Comparison of ENCODE assay signal across 1 cellular context in the genomic region with DNA sequence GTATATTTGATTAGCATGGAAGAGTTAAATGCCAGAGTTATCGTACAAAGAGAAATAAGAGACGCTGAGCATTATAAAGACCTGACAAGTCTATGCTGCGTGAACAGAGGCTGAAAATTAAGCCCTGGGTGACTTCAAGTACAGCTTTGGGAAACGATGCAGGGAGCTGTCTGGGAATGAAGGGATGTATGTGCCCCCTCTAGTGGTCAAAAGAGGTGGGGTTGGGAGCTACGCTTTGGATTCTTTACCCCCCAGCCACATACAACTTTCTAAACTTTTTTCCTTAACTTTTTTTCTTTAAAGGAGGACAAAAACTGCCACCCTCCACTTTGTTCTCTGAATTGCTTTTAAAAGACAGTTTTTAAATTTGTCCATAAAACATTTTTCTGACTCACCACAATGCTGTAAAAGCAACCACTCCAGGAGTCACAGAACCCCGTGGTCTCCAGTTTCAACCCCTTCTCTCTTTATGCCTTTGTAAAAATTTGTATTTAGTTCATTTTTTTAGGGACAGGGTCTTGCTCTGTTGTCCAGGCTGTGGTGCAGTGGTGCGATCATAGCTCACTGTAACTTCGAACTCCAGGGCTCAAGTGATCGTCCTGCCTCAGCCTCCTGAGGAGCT.
A peak's percentile ranks its signal among the peaks of the same experiment; 100 is the strongest.
TF ChIP-seq lines count a peak whose summit lies in the region.

No MANE protein-coding gene starts in this region.

TF ChIP-seq in HEK293, 187 proteins besides CTCF, POLR2A, EP300 and RAD21 (continued from another document):
- no peak for TF ChIP-seq ZNF112 (tag by site-specific recombination; IDR thresholded peaks at IDR 0.05)
- TF ChIP-seq ZNF48 (tag by site-specific recombination; IDR thresholded peaks at IDR 0.05): no peak
- TF ChIP-seq, protein P1, sequence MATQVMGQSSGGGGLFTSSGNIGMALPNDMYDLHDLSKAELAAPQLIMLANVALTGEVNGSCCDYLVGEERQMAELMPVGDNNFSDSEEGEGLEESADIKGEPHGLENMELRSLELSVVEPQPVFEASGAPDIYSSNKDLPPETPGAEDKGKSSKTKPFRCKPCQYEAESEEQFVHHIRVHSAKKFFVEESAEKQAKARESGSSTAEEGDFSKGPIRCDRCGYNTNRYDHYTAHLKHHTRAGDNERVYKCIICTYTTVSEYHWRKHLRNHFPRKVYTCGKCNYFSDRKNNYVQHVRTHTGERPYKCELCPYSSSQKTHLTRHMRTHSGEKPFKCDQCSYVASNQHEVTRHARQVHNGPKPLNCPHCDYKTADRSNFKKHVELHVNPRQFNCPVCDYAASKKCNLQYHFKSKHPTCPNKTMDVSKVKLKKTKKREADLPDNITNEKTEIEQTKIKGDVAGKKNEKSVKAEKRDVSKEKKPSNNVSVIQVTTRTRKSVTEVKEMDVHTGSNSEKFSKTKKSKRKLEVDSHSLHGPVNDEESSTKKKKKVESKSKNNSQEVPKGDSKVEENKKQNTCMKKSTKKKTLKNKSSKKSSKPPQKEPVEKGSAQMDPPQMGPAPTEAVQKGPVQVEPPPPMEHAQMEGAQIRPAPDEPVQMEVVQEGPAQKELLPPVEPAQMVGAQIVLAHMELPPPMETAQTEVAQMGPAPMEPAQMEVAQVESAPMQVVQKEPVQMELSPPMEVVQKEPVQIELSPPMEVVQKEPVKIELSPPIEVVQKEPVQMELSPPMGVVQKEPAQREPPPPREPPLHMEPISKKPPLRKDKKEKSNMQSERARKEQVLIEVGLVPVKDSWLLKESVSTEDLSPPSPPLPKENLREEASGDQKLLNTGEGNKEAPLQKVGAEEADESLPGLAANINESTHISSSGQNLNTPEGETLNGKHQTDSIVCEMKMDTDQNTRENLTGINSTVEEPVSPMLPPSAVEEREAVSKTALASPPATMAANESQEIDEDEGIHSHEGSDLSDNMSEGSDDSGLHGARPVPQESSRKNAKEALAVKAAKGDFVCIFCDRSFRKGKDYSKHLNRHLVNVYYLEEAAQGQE (tag by site-specific recombination; IDR thresholded peaks at IDR 0.05): no peak
- no peak for TF ChIP-seq ZSCAN23 (tag by site-specific recombination; IDR thresholded peaks at IDR 0.05)
- TF ChIP-seq EGR2 (tag by site-specific recombination; IDR thresholded peaks at IDR 0.05; ENCODE audit: low read depth): no peak
- TF ChIP-seq ZNF121 (tag by site-specific recombination; IDR thresholded peaks at IDR 0.05): peak; percentile 10; the same call in 1 of the 2 replicates
- TF ChIP-seq ZNF626 (tag by site-specific recombination; IDR thresholded peaks at IDR 0.05): no peak
- TF ChIP-seq ZNF707 (tag by site-specific recombination; IDR thresholded peaks at IDR 0.05): no peak
- TF ChIP-seq, protein P2, sequence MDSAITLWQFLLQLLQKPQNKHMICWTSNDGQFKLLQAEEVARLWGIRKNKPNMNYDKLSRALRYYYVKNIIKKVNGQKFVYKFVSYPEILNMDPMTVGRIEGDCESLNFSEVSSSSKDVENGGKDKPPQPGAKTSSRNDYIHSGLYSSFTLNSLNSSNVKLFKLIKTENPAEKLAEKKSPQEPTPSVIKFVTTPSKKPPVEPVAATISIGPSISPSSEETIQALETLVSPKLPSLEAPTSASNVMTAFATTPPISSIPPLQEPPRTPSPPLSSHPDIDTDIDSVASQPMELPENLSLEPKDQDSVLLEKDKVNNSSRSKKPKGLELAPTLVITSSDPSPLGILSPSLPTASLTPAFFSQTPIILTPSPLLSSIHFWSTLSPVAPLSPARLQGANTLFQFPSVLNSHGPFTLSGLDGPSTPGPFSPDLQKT (IDR thresholded peaks at IDR 0.05; ENCODE audit: borderline replicate concordance, low read depth, low read length): no peak
- 0 out of 2 replicates have a peak, but pooled peaks have one; percentile 68 for TF ChIP-seq IKZF3 (tag by site-specific recombination; IDR thresholded peaks at IDR 0.05)
- no peak for TF ChIP-seq FEZF1 (tag by site-specific recombination; IDR thresholded peaks at IDR 0.05)
- no peak for TF ChIP-seq ZNF544 (tag by site-specific recombination; IDR thresholded peaks at IDR 0.05)
- TF ChIP-seq PRDM1 (tag by site-specific recombination; IDR thresholded peaks at IDR 0.05): no peak
- no peak for TF ChIP-seq YY2 (tag by site-specific recombination; IDR thresholded peaks at IDR 0.05)
- no peak for TF ChIP-seq SCRT2 (tag by site-specific recombination; IDR thresholded peaks at IDR 0.05)
- peak; percentile 63; the same call in 1 of the 2 replicates for TF ChIP-seq ZNF2 (tag by site-specific recombination; IDR thresholded peaks at IDR 0.05)
- no peak for TF ChIP-seq ZNF223 (tag by site-specific recombination; IDR thresholded peaks at IDR 0.05)
- TF ChIP-seq ZBTB20 (tag by site-specific recombination; IDR thresholded peaks at IDR 0.05): no peak
- TF ChIP-seq ZNF596 (tag by site-specific recombination; IDR thresholded peaks at IDR 0.05): no peak
